22 cellular contexts compared by ENCODE assay signal in genomic region chr6:43461936-43462335, GRCh38. TPM values are rescaled to one million over a fixed set of nuclear protein-coding genes. Genes with fewer than 3 reads are reported as not detected.
DNase-seq lines count a peak whose midpoint lies in the region; ATAC-seq lines count a peak whose summit lies in the region.
"Had no signal": no experiment of that assay in that cellular context is flagged by ENCODE, and none has a peak within 500 bp of the region (broad histone marks: within the 10 kb centered on the region; RNA-seq: fewer than 3 reads in every experiment).

No MANE protein-coding gene starts in this region.

- no peaks in the 10 kb centered on the region for H3K9me3 Mint-ChIP-seq in activated T-helper 17 cell treated with anti-CD3 and anti-CD28 coated beads, Interleukin-2, amount 50 U/mL, for 72 hours
- H3K9me3 Mint-ChIP-seq: CD4-positive, alpha-beta T cell; CD8-positive, alpha-beta memory T cell; H9; HFFc6 had no signal

- ATAC-seq in activated T-helper 17 cell treated with anti-CD3 and anti-CD28 coated beads, Interleukin-2, amount 50 U/mL, for 72 hours (replicated peaks), result no peak
- ATAC-seq in GM18498 (IDR thresholded peaks at IDR 0.05; ENCODE audit: unreplicated experiment), result no peak
- ATAC-seq: GM23338, HCT116 had no signal

- H3K27me3 Mint-ChIP-seq in activated T-helper 17 cell treated with anti-CD3 and anti-CD28 coated beads, Interleukin-2, amount 50 U/mL, for 72 hours, result peaks cover 14% of the 10 kb centered on the region

- H3K4me1 Mint-ChIP-seq in activated T-helper 17 cell treated with anti-CD3 and anti-CD28 coated beads, Interleukin-2, amount 50 U/mL, for 72 hours, result no peaks in the 10 kb centered on the region
- H3K4me1 Mint-ChIP-seq: CD14-positive monocyte had no signal

- H3K9me3 ChIP-seq in SJCRH30 (replicated peaks), result 0 out of 2 replicates have a peak, but pooled peaks cover under 1% of the 10 kb centered on the region
- H3K9me3 ChIP-seq: A549; BE2C; BLaER1 treated with 17β-estradiol and CSF1 and Interleukin-3, amounts not matched to agents 10 nM and 100 nM had no signal

- peaks cover 10% of the 10 kb centered on the region; the same call in 1 of the 2 replicates for H3K4me1 ChIP-seq in SJCRH30
- H3K4me1 ChIP-seq: BE2C had no signal

- H3K27ac ChIP-seq in SJCRH30, result no peak overlapping the region
- H3K27ac ChIP-seq: A549; BLaER1 treated with 17β-estradiol and CSF1 and Interleukin-3, amounts not matched to agents 10 nM and 100 nM had no signal

- H3K27me3 ChIP-seq in SJCRH30, result no peaks in the 10 kb centered on the region
- H3K27me3 ChIP-seq: BE2C had no signal

- no peak overlapping the region for H3K4me3 Mint-ChIP-seq in activated T-helper 17 cell treated with anti-CD3 and anti-CD28 coated beads, Interleukin-2, amount 50 U/mL, for 72 hours
- H3K4me3 Mint-ChIP-seq: CD4-positive, alpha-beta T cell; GM23338; H9; HFFc6 had no signal

- H3K4me3 ChIP-seq in SJCRH30, result no peak overlapping the region
- H3K4me3 ChIP-seq: A549; BLaER1 treated with 17β-estradiol and CSF1 and Interleukin-3, amounts not matched to agents 10 nM and 100 nM; GM23338 had no signal

- DNase-seq in SJCRH30, result peak; percentile 31 to 63
- peak; percentile 11 for DNase-seq in putamen (ENCODE audit: low spot score)
- no peak for DNase-seq in epidermal melanocyte (ENCODE audit: insufficient read length, low spot score)
- no peak for DNase-seq in activated CD4-positive, alpha-beta T cell treated with anti-CD3 and anti-CD28 coated beads for 4 hours
- DNase-seq: 8988T; ACHN; AML-193; BE2C; CD4-positive, alpha-beta T cell; CD8-positive, alpha-beta memory T cell; DMS 273 treated with DMSO at 0.1 percent for 48 hours; DMS79; H9; HFFc6 had no signal

- no peaks in the 10 kb centered on the region for H3K36me3 ChIP-seq in SJCRH30
- H3K36me3 ChIP-seq: BE2C; BLaER1 treated with 17β-estradiol and CSF1 and Interleukin-3, amounts not matched to agents 10 nM and 100 nM had no signal

- H3K27ac Mint-ChIP-seq in activated T-helper 17 cell treated with anti-CD3 and anti-CD28 coated beads, Interleukin-2, amount 50 U/mL, for 72 hours, result peak overlapping the region; percentile 4
- H3K27ac Mint-ChIP-seq: CD14-positive monocyte; CD4-positive, alpha-beta T cell; GM23338; H9; HFFc6 had no signal

- no peaks in the 10 kb centered on the region for H3K36me3 Mint-ChIP-seq in activated T-helper 17 cell treated with anti-CD3 and anti-CD28 coated beads, Interleukin-2, amount 50 U/mL, for 72 hours (ENCODE audit: low read depth)
- H3K36me3 Mint-ChIP-seq: CD8-positive, alpha-beta memory T cell had no signal

RNA-seq across cellular contexts. Expression of gene DLK2, which starts 6.6 kb away (rescaled TPM):
- total RNA-seq in SJCRH30 (2014; rRNA removed; shearing (Covaris generic)), result 5.4 and 5.8 TPM in 2 replicates
- 1 to 10 TPM; 1.3 to 2.8 TPM for total RNA-seq in activated T-helper 17 cell treated with anti-CD3 and anti-CD28 coated beads, Interleukin-2, amount 50 U/mL, for 72 hours

RNA-seq across cellular contexts. Expression of gene TJAP1, which starts 15.4 kb away (rescaled TPM):
- total RNA-seq in SJCRH30 (2014; rRNA removed; shearing (Covaris generic)), result 32.2 and 38.8 TPM in 2 replicates
- total RNA-seq in activated T-helper 17 cell treated with anti-CD3 and anti-CD28 coated beads, Interleukin-2, amount 50 U/mL, for 72 hours, result 10 to 100 TPM; 37.8 to 38.4 TPM

RNA-seq across cellular contexts. Expression of gene ABCC10, which starts 34.6 kb away (rescaled TPM):
- 6.9 and 10.3 TPM in 2 replicates for total RNA-seq in SJCRH30 (2014; rRNA removed; shearing (Covaris generic))
- total RNA-seq in activated T-helper 17 cell treated with anti-CD3 and anti-CD28 coated beads, Interleukin-2, amount 50 U/mL, for 72 hours, result 10 to 100 TPM; 41.2 to 47.9 TPM

RNA-seq across cellular contexts. Expression of gene LRRC73, which starts 48.2 kb away (rescaled TPM):
- total RNA-seq in SJCRH30 (2014; rRNA removed; shearing (Covaris generic)), result 0.14 TPM in 1 of 2 replicates, not detected in the other
- under 1 TPM; 0.26 to 0.35 TPM for total RNA-seq in activated T-helper 17 cell treated with anti-CD3 and anti-CD28 coated beads, Interleukin-2, amount 50 U/mL, for 72 hours
- total RNA-seq: Daoy had no signal

RNA-seq across cellular contexts. Expression of gene YIPF3, which starts 54.8 kb away (rescaled TPM):
- total RNA-seq in SJCRH30 (2014; rRNA removed; shearing (Covaris generic)), result 56.3 and 61.7 TPM in 2 replicates
- 10 to 100 TPM; 51.5 to 66.7 TPM for total RNA-seq in activated T-helper 17 cell treated with anti-CD3 and anti-CD28 coated beads, Interleukin-2, amount 50 U/mL, for 72 hours

Comparison
In these comparisons a context has a peak if more than half of its experiments do, and no peak if none do; other contexts are left out.
1. DNase-seq: peak in SJCRH30 (2 of 2) and putamen (single experiment); none in epidermal melanocyte (single experiment) and activated CD4-positive, alpha-beta T cell treated with anti-CD3 and anti-CD28 coated beads for 4 hours (0 of 2).